In the genomic region with DNA sequence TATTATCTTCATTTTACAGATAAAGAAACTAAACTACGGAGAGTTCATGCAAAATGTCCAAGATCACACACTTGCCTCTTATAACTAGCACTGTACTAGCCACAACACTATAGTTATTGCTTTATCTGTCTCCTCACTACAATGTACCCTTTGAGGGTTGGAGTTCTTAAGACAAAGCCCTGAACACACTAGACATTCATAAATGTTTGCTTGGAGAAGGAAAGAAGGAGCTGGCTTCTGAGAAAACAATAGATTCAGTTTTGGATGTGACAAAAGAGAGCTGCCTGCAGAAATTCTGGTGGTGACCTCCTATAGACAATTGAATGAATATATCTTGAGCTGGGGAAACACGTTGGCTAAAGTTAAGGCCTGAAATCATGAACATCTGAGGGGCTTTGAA, we compare ENCODE assay signal across 31 cellular contexts.
"Had no signal": no experiment of that assay in that cellular context is flagged by ENCODE, and none has a peak within 500 bp of the region (broad histone marks: within the 10 kb centered on the region; RNA-seq: fewer than 3 reads in every experiment).

No MANE protein-coding gene starts in this region.

- H3K27ac ChIP-seq: adrenal gland, ascending aorta, body of pancreas, brain microvascular endothelial cell, breast epithelium, cardiac muscle cell had no signal

- H3K4me1 ChIP-seq: adrenal gland, ascending aorta, body of pancreas, breast epithelium had no signal

- H3K36me3 ChIP-seq: adrenal gland, ascending aorta, brain microvascular endothelial cell, breast epithelium, cardiac muscle cell had no signal

- H3K4me3 ChIP-seq: adrenal gland, ascending aorta, body of pancreas, breast epithelium, cardiac muscle cell had no signal

- ATAC-seq: activated naive CD4-positive, alpha-beta T cell treated with anti-CD3 and anti-CD28 coated beads, Interleukin-2, amount 50 U/mL, for 72 hours; activated naive CD8-positive, alpha-beta T cell treated with anti-CD3 and anti-CD28 coated beads, Interleukin-2, amount 50 U/mL, for 24 hours; activated T-cell treated with anti-CD3 and anti-CD28 coated beads, Interleukin-2, amount 50 U/mL, for 4 hours; activated T-cell treated with anti-CD3 and anti-CD28 coated beads, Interleukin-2, amount 50 U/mL, for 72 hours; activated T-helper 17 cell treated with anti-CD3 and anti-CD28 coated beads, Interleukin-2, amount 50 U/mL, for 72 hours; body of pancreas had no signal

- H3K9me3 ChIP-seq: adrenal gland, ascending aorta, body of pancreas had no signal

- H3K27me3 ChIP-seq: adrenal gland, ascending aorta, body of pancreas, brain microvascular endothelial cell, breast epithelium, cardiac muscle cell had no signal

- DNase-seq: activated effector memory CD4-positive, alpha-beta T cell treated with anti-CD3 and anti-CD28 coated beads, Interleukin-2, amount 50 U/mL, for 16 hours; activated effector memory CD4-positive, alpha-beta T cell treated with Interleukin-2 at 50 U/mL for 16 hours; activated gamma-delta T cell; activated gamma-delta T cell treated with Interleukin-2 at 50 U/mL for 16 hours; activated naive CD4-positive, alpha-beta T cell; activated naive CD4-positive, alpha-beta T cell treated with anti-CD3 and anti-CD28 coated beads for 36 hours; activated naive CD4-positive, alpha-beta T cell treated with anti-CD3 and anti-CD28 coated beads, Interleukin-2, amount 10 ng/mL, durations not matched to agents 7 days and 5 days; activated naive CD4-positive, alpha-beta T cell treated with anti-CD3 and anti-CD28 coated beads, Interleukin-2, amount 50 U/mL, for 16 hours; activated naive CD4-positive, alpha-beta T cell treated with Interleukin-2 at 50 U/mL for 16 hours; activated naive CD8-positive, alpha-beta T cell treated with anti-CD3 and anti-CD28 coated beads for 36 hours; activated naive CD8-positive, alpha-beta T cell treated with anti-CD3 and anti-CD28 coated beads, Interleukin-2, amount 10 ng/mL, durations not matched to agents 7 days and 5 days; activated naive CD8-positive, alpha-beta T cell treated with anti-CD3 and anti-CD28 coated beads, Interleukin-2, amount 50 U/mL, for 24 hours; activated T-cell treated with anti-CD3 and anti-CD28 coated beads, Interleukin-2, amount 50 U/mL, for 24 hours; activated T-cell treated with anti-CD3 and anti-CD28 coated beads, Interleukin-2, amount 50 U/mL, for 4 hours; activated T-cell treated with anti-CD3 and anti-CD28 coated beads, Interleukin-2, amount 50 U/mL, for 48 hours; activated T-cell treated with anti-CD3 and anti-CD28 coated beads, Interleukin-2, amount 50 U/mL, for 72 hours; adrenal gland; amniotic stem cell; amygdala; anterior cingulate cortex; aorta; body of pancreas; brain microvascular endothelial cell; caudate nucleus; central memory CD4-positive, alpha-beta T cell; cerebellar nuclear complex had no signal
